In the genomic region with DNA sequence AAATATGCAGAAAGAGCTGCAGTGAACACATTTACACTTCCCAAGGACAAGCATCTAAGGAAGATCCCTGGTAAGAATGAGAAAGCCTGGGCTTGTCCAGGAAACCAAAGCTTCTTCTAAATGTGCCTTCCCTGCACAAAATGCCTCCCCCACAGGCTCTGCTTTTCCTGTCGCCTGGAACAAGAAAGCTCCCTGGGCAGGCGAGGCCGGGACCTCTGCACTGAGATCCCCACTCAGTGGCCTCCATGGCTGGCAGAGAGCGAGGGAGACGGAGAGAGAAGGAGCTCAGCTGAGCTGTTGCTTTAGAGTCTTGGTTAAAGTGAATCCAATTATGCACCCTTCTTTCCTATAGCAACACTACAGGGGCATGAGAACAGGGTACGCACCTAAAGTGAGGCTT, we compare ENCODE assay signal across 13 cellular contexts.
DNase-seq lines count a peak whose midpoint lies in the region; ATAC-seq and TF ChIP-seq lines count a peak whose summit lies in the region.
"Had no signal": no experiment of that assay in that cellular context is flagged by ENCODE, and none has a peak within 500 bp of the region (broad histone marks: within the 10 kb centered on the region; RNA-seq: fewer than 3 reads in every experiment).

No MANE protein-coding gene starts in this region.

- H3K27ac Mint-ChIP-seq in stimulated activated effector memory CD8-positive, alpha-beta T cell treated with anti-CD3 and anti-CD28 coated beads, Interleukin-12 subunit alpha, Interleukin-12 subunit beta, amount 100 ng/mL, for 72 hours, result no peak overlapping the region
- no peak overlapping the region for H3K27ac Mint-ChIP-seq in CD8-positive, alpha-beta memory T cell
- H3K27ac Mint-ChIP-seq: T-helper 2 cell treated with Interferon-gamma antibody and Interleukin-4, amounts not matched to agents 5 μg/mL and 100 μg/mL, for 36 hours had no signal

- no peak overlapping the region for H3K4me3 Mint-ChIP-seq in stimulated activated effector memory CD8-positive, alpha-beta T cell treated with anti-CD3 and anti-CD28 coated beads, Interleukin-12 subunit alpha, Interleukin-12 subunit beta, amount 100 ng/mL, for 72 hours
- no peak overlapping the region for H3K4me3 Mint-ChIP-seq in CD8-positive, alpha-beta memory T cell
- H3K4me3 Mint-ChIP-seq: T-helper 2 cell treated with Interferon-gamma antibody and Interleukin-4, amounts not matched to agents 5 μg/mL and 100 μg/mL, for 36 hours had no signal

- no peak for ATAC-seq in stimulated activated effector memory CD8-positive, alpha-beta T cell treated with anti-CD3 and anti-CD28 coated beads, Interleukin-12 subunit alpha, Interleukin-12 subunit beta, amount 100 ng/mL, for 72 hours
- ATAC-seq: PC-3 had no signal

- H3K27me3 ChIP-seq in BLaER1 (no peaks in the 10 kb centered on the region), brain microvascular endothelial cell (replicated peaks) (no peaks in the 10 kb centered on the region), layer of hippocampus (ENCODE audit: control insufficient read depth, insufficient read depth, low read length) (no peaks in the 10 kb centered on the region), sigmoid colon (no peaks in the 10 kb centered on the region)
- H3K27me3 ChIP-seq in CD8-positive, alpha-beta memory T cell (ENCODE audit: insufficient read depth, low read length, poor library complexity, severe bottlenecking), result no peaks in the 10 kb centered on the region

- no peak for TF ChIP-seq POLR2A in sigmoid colon (IDR thresholded peaks at IDR 0.05)

- 88 to 90% methylated on average over 6 of the region's 6 CpGs for WGBS in sigmoid colon, 2 donors

- H3K27me3 Mint-ChIP-seq in CD8-positive, alpha-beta memory T cell, result no peaks in the 10 kb centered on the region

- POLR2A ChIA-PET in CD8-positive, alpha-beta memory T cell (lab: Charles Lee), result no interaction called here
- POLR2A ChIA-PET in GM10248 (lab: Yijun Ruan, JAX), result interaction anchor here (0.7 kb wide), 1 partner anchor 53 kb away, joined by 4 read pairs; no protein-coding TSS in a partner anchor

- no peak for TF ChIP-seq EP300 in sigmoid colon (IDR thresholded peaks at IDR 0.05)

- DNase-seq in brain microvascular endothelial cell (no peak), sigmoid colon (no peak), DMS79 (lab: John Stamatoyannopoulos, UW) (no peak), GM10248 (ENCODE audit: extremely low spot score) (no peak)
- DNase-seq in stimulated activated effector memory CD8-positive, alpha-beta T cell treated with anti-CD3 and anti-CD28 coated beads, Interleukin-12 subunit alpha, Interleukin-12 subunit beta, amount 100 ng/mL, for 72 hours (ENCODE audit: low spot score in 2 of 2), result no peak
- DNase-seq in CD8-positive, alpha-beta memory T cell, result no peak
- DNase-seq: activated gamma-delta T cell treated with Interleukin-2 at 50 U/mL for 16 hours, DMS153, mesendoderm, PC-3 had no signal

- H3K9ac ChIP-seq in BLaER1, result no peak overlapping the region

- H3K36me3 Mint-ChIP-seq in stimulated activated effector memory CD8-positive, alpha-beta T cell treated with anti-CD3 and anti-CD28 coated beads, Interleukin-12 subunit alpha, Interleukin-12 subunit beta, amount 100 ng/mL, for 72 hours, result no peaks in the 10 kb centered on the region
- peaks cover 0 to 6% (median 5%) of the 10 kb centered on the region in 3 donors for H3K36me3 Mint-ChIP-seq in CD8-positive, alpha-beta memory T cell

- H3K36me3 ChIP-seq in BLaER1, result peaks cover 81% of the 10 kb centered on the region
- H3K36me3 ChIP-seq in brain microvascular endothelial cell (replicated peaks), result no peaks in the 10 kb centered on the region
- H3K36me3 ChIP-seq in sigmoid colon, result no peaks in the 10 kb centered on the region
- H3K36me3 ChIP-seq in CD8-positive, alpha-beta memory T cell (ENCODE audit: insufficient read depth, low read length), result no peaks in the 10 kb centered on the region

- H3K27ac ChIP-seq in BLaER1, result peak overlapping the region; percentile 53; the same call in 1 of the 2 replicates
- peak overlapping the region; percentile 55 for H3K27ac ChIP-seq in brain microvascular endothelial cell
- peak overlapping the region; percentile 83 for H3K27ac ChIP-seq in layer of hippocampus (ENCODE audit: low read depth, low read length)
- peak overlapping the region; percentile 76 to 96 (median 94) for H3K27ac ChIP-seq in sigmoid colon
- H3K27ac ChIP-seq in CD8-positive, alpha-beta memory T cell (ENCODE audit: low read depth, low read length), result no peak overlapping the region

- intact Hi-C loops in sigmoid colon (cut with DNase I), result loop anchor here (5.0 kb wide), 1 partner anchor 36 kb away; no protein-coding TSS in a partner anchor

- H3K9me3 ChIP-seq in BLaER1 (no peaks in the 10 kb centered on the region), sigmoid colon (no peaks in the 10 kb centered on the region)
- H3K9me3 ChIP-seq in CD8-positive, alpha-beta memory T cell (ENCODE audit: low read length), result no peaks in the 10 kb centered on the region

- H3K4me2 ChIP-seq in BLaER1, result no peak overlapping the region

- TF ChIP-seq CTCF in brain microvascular endothelial cell (IDR thresholded peaks at IDR 0.05; ENCODE audit: low read depth, low read length, missing control alignments) (no peak), sigmoid colon (IDR thresholded peaks at IDR 0.05) (no peak), GM10248 (IDR thresholded peaks at IDR 0.05; ENCODE audit: control extremely low read depth, extremely low read depth, low read depth, missing control alignments) (no peak)

- in situ Hi-C loops in brain microvascular endothelial cell (cut with HindIII; ENCODE audit: low pct_ligation_motif_present, low sequenced_read_pairs), result no loop called here

- H3K4me1 ChIP-seq in BLaER1 (peaks cover 45% of the 10 kb centered on the region), sigmoid colon (peaks cover 0 to 62% (median 58%) of the 10 kb centered on the region in 4 donors)
- peaks cover 8% of the 10 kb centered on the region for H3K4me1 ChIP-seq in CD8-positive, alpha-beta memory T cell (ENCODE audit: insufficient read depth, low read length)

- CTCF ChIA-PET in CD8-positive, alpha-beta memory T cell (lab: Charles Lee), result interaction anchor here (0.6 to 0.9 kb wide), 2 partner anchors 54 to 324 kb away, joined by 3 read pairs; no protein-coding TSS in a partner anchor
- CTCF ChIA-PET in GM10248 (lab: Yijun Ruan, JAX), result interaction anchor here (0.7 to 1.4 kb wide), 5 partner anchors 12 to 101 kb away, joined by 3 to 5 read pairs (median 4); no protein-coding TSS in a partner anchor

- H3K9me3 Mint-ChIP-seq in stimulated activated effector memory CD8-positive, alpha-beta T cell treated with anti-CD3 and anti-CD28 coated beads, Interleukin-12 subunit alpha, Interleukin-12 subunit beta, amount 100 ng/mL, for 72 hours, result no peaks in the 10 kb centered on the region
- no peaks in the 10 kb centered on the region for H3K9me3 Mint-ChIP-seq in CD8-positive, alpha-beta memory T cell
- H3K9me3 Mint-ChIP-seq: T-helper 2 cell treated with Interferon-gamma antibody and Interleukin-4, amounts not matched to agents 5 μg/mL and 100 μg/mL, for 36 hours had no signal

- H3K4me3 ChIP-seq in BLaER1 (no peak overlapping the region), brain microvascular endothelial cell (ENCODE audit: low read depth, low read length) (no peak overlapping the region), sigmoid colon (peak overlapping the region in 2 of 4 donors; percentile 22 to 34)
- H3K4me3 ChIP-seq in CD8-positive, alpha-beta memory T cell (ENCODE audit: low read length), result no peak overlapping the region

- H3K4me1 Mint-ChIP-seq in stimulated activated effector memory CD8-positive, alpha-beta T cell treated with anti-CD3 and anti-CD28 coated beads, Interleukin-12 subunit alpha, Interleukin-12 subunit beta, amount 100 ng/mL, for 72 hours, result peaks cover 36% of the 10 kb centered on the region
- peaks cover 23 to 30% (median 24%) of the 10 kb centered on the region in 3 donors for H3K4me1 Mint-ChIP-seq in CD8-positive, alpha-beta memory T cell

- H4K20me1 ChIP-seq in BLaER1, result peaks cover 22% of the 10 kb centered on the region
